ENCODE assay signal across 16 cellular contexts in the genomic region with DNA sequence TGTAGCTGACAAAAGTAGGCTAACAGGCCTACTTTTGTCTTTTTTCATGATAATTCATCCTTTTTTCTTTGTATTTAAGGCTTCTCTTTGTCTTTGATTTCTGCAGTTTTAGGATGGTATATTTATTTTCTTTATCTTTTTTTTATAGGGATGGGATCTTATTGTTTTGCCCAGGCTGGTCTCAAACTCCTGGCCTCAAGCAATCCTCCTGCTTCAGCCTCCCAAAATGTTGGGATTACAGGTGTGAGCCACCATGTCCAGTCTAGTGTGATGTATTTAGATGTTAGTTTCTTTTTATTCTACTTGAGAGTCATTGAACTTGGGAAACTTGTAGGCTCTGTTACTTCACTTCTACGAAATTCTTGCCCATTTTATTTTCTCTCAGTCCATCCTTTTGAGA. TPM values are rescaled to one million over a fixed set of nuclear protein-coding genes. Genes with fewer than 3 reads are reported as not detected.
DNase-seq lines count a peak whose midpoint lies in the region; ATAC-seq and TF ChIP-seq lines count a peak whose summit lies in the region.
"Had no signal": no experiment of that assay in that cellular context is flagged by ENCODE, and none has a peak within 500 bp of the region (broad histone marks: within the 10 kb centered on the region; RNA-seq: fewer than 3 reads in every experiment).

No MANE protein-coding gene starts in this region.

- H3K4me1 ChIP-seq in CD4-positive, alpha-beta memory T cell (ENCODE audit: insufficient read depth, low read length): peaks cover 8% of the 10 kb centered on the region

- no peak overlapping the region for H3K4me3 Mint-ChIP-seq in CD4-positive, alpha-beta T cell
- H3K4me3 Mint-ChIP-seq in CD4-positive, alpha-beta memory T cell: no peak overlapping the region
- H3K4me3 Mint-ChIP-seq in central memory CD8-positive, alpha-beta T cell: no peak overlapping the region
- no peak overlapping the region for H3K4me3 Mint-ChIP-seq in nephron progenitor cell
- no peak overlapping the region for H3K4me3 Mint-ChIP-seq in activated CD4-positive, alpha-beta memory T cell treated with anti-CD3 and anti-CD28 coated beads for 36 hours
- no peak overlapping the region for H3K4me3 Mint-ChIP-seq in activated T-cell treated with anti-CD3 and anti-CD28 coated beads, Interleukin-2, amount 50 U/mL, for 72 hours

- no peaks in the 10 kb centered on the region for H3K27me3 ChIP-seq in CD4-positive, alpha-beta T cell (ENCODE audit: control insufficient read depth, insufficient read depth, low read length)
- no peaks in the 10 kb centered on the region for H3K27me3 ChIP-seq in CD4-positive, alpha-beta memory T cell (ENCODE audit: insufficient read depth, low read length)

- TF ChIP-seq CTCF in CD4-positive, alpha-beta T cell (IDR thresholded peaks at IDR 0.05): no peak
- TF ChIP-seq CTCF in nephron progenitor cell (IDR thresholded peaks at IDR 0.05): no peak

- no peak overlapping the region for H3K27ac ChIP-seq in CD4-positive, alpha-beta T cell (ENCODE audit: low read depth, low read length)
- H3K27ac ChIP-seq in CD4-positive, alpha-beta memory T cell (ENCODE audit: low read depth, low read length): no peak overlapping the region
- H3K27ac ChIP-seq: GM23248 had no signal

- H3K36me3 ChIP-seq in CD4-positive, alpha-beta memory T cell (ENCODE audit: insufficient read depth, low read length): no peaks in the 10 kb centered on the region

- H3K27me3 Mint-ChIP-seq in CD4-positive, alpha-beta T cell: no peaks in the 10 kb centered on the region
- no peaks in the 10 kb centered on the region for H3K27me3 Mint-ChIP-seq in CD4-positive, alpha-beta memory T cell
- H3K27me3 Mint-ChIP-seq in central memory CD8-positive, alpha-beta T cell: no peaks in the 10 kb centered on the region
- H3K27me3 Mint-ChIP-seq in nephron progenitor cell (ENCODE audit: low read depth, poor library complexity): no peaks in the 10 kb centered on the region
- no peaks in the 10 kb centered on the region for H3K27me3 Mint-ChIP-seq in activated CD4-positive, alpha-beta memory T cell treated with anti-CD3 and anti-CD28 coated beads for 36 hours
- no peaks in the 10 kb centered on the region for H3K27me3 Mint-ChIP-seq in activated T-cell treated with anti-CD3 and anti-CD28 coated beads, Interleukin-2, amount 50 U/mL, for 72 hours (ENCODE audit: low read depth)

- CTCF ChIA-PET in CD4-positive, alpha-beta T cell (lab: Charles Lee): no interaction called here
- CTCF ChIA-PET in CD4-positive, alpha-beta memory T cell (lab: Charles Lee; ENCODE audit: partially characterized antibody): no interaction called here
- CTCF ChIA-PET in activated CD4-positive, alpha-beta memory T cell treated with anti-CD3 and anti-CD28 coated beads for 36 hours (lab: Charles Lee): no interaction called here

- H3K4me3 ChIP-seq in CD4-positive, alpha-beta memory T cell (ENCODE audit: low read length in 2 of 2): no peak overlapping the region
- H3K4me3 ChIP-seq: GM23248 had no signal

- peaks cover 6% of the 10 kb centered on the region for H3K9me3 ChIP-seq in CD4-positive, alpha-beta T cell (ENCODE audit: control insufficient read depth, low read length)
- H3K9me3 ChIP-seq in CD4-positive, alpha-beta memory T cell (ENCODE audit: control insufficient read depth in 1 of 2, low read length in 2 of 2): peaks cover 0 to 3% of the 10 kb centered on the region in 2 donors

- POLR2A ChIA-PET in CD4-positive, alpha-beta T cell (lab: Charles Lee): no interaction called here
- POLR2A ChIA-PET in CD4-positive, alpha-beta memory T cell (lab: Charles Lee; ENCODE audit: partially characterized antibody): interaction anchor here (0.5 kb wide), 1 partner anchor 7 kb away, joined by 3 read pairs; no protein-coding TSS in a partner anchor
- POLR2A ChIA-PET in activated CD4-positive, alpha-beta memory T cell treated with anti-CD3 and anti-CD28 coated beads for 36 hours (lab: Charles Lee): no interaction called here

- H3K4me1 Mint-ChIP-seq in CD4-positive, alpha-beta T cell (ENCODE audit: low read depth): peaks cover 70% of the 10 kb centered on the region
- H3K4me1 Mint-ChIP-seq in CD4-positive, alpha-beta memory T cell: peaks cover 39 to 74% (median 47%) of the 10 kb centered on the region in 4 donors
- H3K4me1 Mint-ChIP-seq in central memory CD8-positive, alpha-beta T cell: peaks cover 73% of the 10 kb centered on the region
- no peaks in the 10 kb centered on the region for H3K4me1 Mint-ChIP-seq in nephron progenitor cell
- H3K4me1 Mint-ChIP-seq in activated CD4-positive, alpha-beta memory T cell treated with anti-CD3 and anti-CD28 coated beads for 36 hours (ENCODE audit: low read depth): peaks cover 32% of the 10 kb centered on the region
- peaks cover 32% of the 10 kb centered on the region for H3K4me1 Mint-ChIP-seq in activated T-cell treated with anti-CD3 and anti-CD28 coated beads, Interleukin-2, amount 50 U/mL, for 72 hours (ENCODE audit: low read depth)

- intact Hi-C loops in CD4-positive, alpha-beta T cell (cut with DNase I, micrococcal nuclease): no loop called here
- intact Hi-C loops in CD4-positive, alpha-beta memory T cell (cut with micrococcal nuclease): no loop called here
- intact Hi-C loops in activated CD4-positive, alpha-beta memory T cell treated with anti-CD3 and anti-CD28 coated beads for 36 hours (cut with micrococcal nuclease): no loop called here

- DNase-seq in CD4-positive, alpha-beta T cell: no peak
- DNase-seq in CD4-positive, alpha-beta memory T cell: no peak
- no peak for DNase-seq in central memory CD8-positive, alpha-beta T cell (ENCODE audit: low spot score in 2 of 2)
- DNase-seq in nephron progenitor cell (no peak), germinal center (ENCODE audit: low spot score) (no peak), GF-D8 (lab: John Stamatoyannopoulos, UW) (no peak)
- DNase-seq in activated CD4-positive, alpha-beta memory T cell treated with anti-CD3 and anti-CD28 coated beads for 36 hours: no peak
- DNase-seq in activated T-cell treated with anti-CD3 and anti-CD28 coated beads, Interleukin-2, amount 50 U/mL, for 72 hours: no peak
- DNase-seq: C1 segment of cervical spinal cord, Calu3, COR-L47, DMS53, DMS79 treated with DMSO at 0.1 percent for 48 hours, GM23248, H7, HCEC 1CT had no signal

- peak overlapping the region; percentile 2 for H3K27ac Mint-ChIP-seq in CD4-positive, alpha-beta T cell
- H3K27ac Mint-ChIP-seq in CD4-positive, alpha-beta memory T cell: peak overlapping the region in 4 of 7 donors; percentile 2 to 64 (median 24)
- H3K27ac Mint-ChIP-seq in central memory CD8-positive, alpha-beta T cell (ENCODE audit: low read depth): peak overlapping the region; percentile 75
- H3K27ac Mint-ChIP-seq in nephron progenitor cell: peak overlapping the region; percentile 32
- no peak overlapping the region for H3K27ac Mint-ChIP-seq in activated CD4-positive, alpha-beta memory T cell treated with anti-CD3 and anti-CD28 coated beads for 36 hours
- H3K27ac Mint-ChIP-seq in activated T-cell treated with anti-CD3 and anti-CD28 coated beads, Interleukin-2, amount 50 U/mL, for 72 hours: no peak overlapping the region

- no peak for ATAC-seq in CD4-positive, alpha-beta T cell (ENCODE audit: poor library complexity)
- ATAC-seq in central memory CD8-positive, alpha-beta T cell (replicated peaks; ENCODE audit: extremely low read depth, poor library complexity, severe bottlenecking): no peak
- ATAC-seq in activated T-cell treated with anti-CD3 and anti-CD28 coated beads, Interleukin-2, amount 50 U/mL, for 72 hours (replicated peaks in 1 of 2): no peak

- H3K36me3 Mint-ChIP-seq in CD4-positive, alpha-beta T cell (ENCODE audit: low read depth): peaks cover 68% of the 10 kb centered on the region
- H3K36me3 Mint-ChIP-seq in CD4-positive, alpha-beta memory T cell: peaks cover 21 to 35% of the 10 kb centered on the region in 2 donors
- H3K36me3 Mint-ChIP-seq in central memory CD8-positive, alpha-beta T cell (ENCODE audit: insufficient read depth): peaks cover 4% of the 10 kb centered on the region
- peaks cover 81% of the 10 kb centered on the region for H3K36me3 Mint-ChIP-seq in nephron progenitor cell (ENCODE audit: low read depth)
- H3K36me3 Mint-ChIP-seq in activated CD4-positive, alpha-beta memory T cell treated with anti-CD3 and anti-CD28 coated beads for 36 hours: peaks cover 20% of the 10 kb centered on the region
- peaks cover 0 to 25% of the 10 kb centered on the region in 2 donors for H3K36me3 Mint-ChIP-seq in activated T-cell treated with anti-CD3 and anti-CD28 coated beads, Interleukin-2, amount 50 U/mL, for 72 hours (ENCODE audit: insufficient read depth in 2 of 2)

- no peaks in the 10 kb centered on the region for H3K9me3 Mint-ChIP-seq in CD4-positive, alpha-beta T cell
- peaks cover 0 to 6% (median 3%) of the 10 kb centered on the region in 8 donors for H3K9me3 Mint-ChIP-seq in CD4-positive, alpha-beta memory T cell
- no peaks in the 10 kb centered on the region for H3K9me3 Mint-ChIP-seq in central memory CD8-positive, alpha-beta T cell
- peaks cover 44% of the 10 kb centered on the region for H3K9me3 Mint-ChIP-seq in nephron progenitor cell
- no peaks in the 10 kb centered on the region for H3K9me3 Mint-ChIP-seq in activated CD4-positive, alpha-beta memory T cell treated with anti-CD3 and anti-CD28 coated beads for 36 hours
- H3K9me3 Mint-ChIP-seq in activated T-cell treated with anti-CD3 and anti-CD28 coated beads, Interleukin-2, amount 50 U/mL, for 72 hours: peaks cover 0 to 2% of the 10 kb centered on the region in 2 donors

RNA-seq across cellular contexts. Expression of gene TRIM24, which starts 35.4 kb away (rescaled TPM):
- total RNA-seq in CD4-positive, alpha-beta T cell: 10 to 100 TPM; 14.1 to 16.0 TPM
- total RNA-seq in CD4-positive, alpha-beta memory T cell: 10 to 100 TPM; 15.0 to 15.2 TPM
- 1 to 10 TPM; 3.1 to 9.9 TPM for polyA plus RNA-seq in CD4-positive, alpha-beta memory T cell
- total RNA-seq in activated CD4-positive, alpha-beta memory T cell treated with anti-CD3 and anti-CD28 coated beads for 36 hours: 10 to 100 TPM; 13.6 to 15.9 TPM
- total RNA-seq in activated T-cell treated with anti-CD3 and anti-CD28 coated beads, Interleukin-2, amount 50 U/mL, for 72 hours: 10 to 100 TPM; 16.2 to 18.1 TPM

Comparison
In these comparisons a context has a peak if more than half of its experiments do, and no peak if none do; other contexts are left out.
1. H3K27ac Mint-ChIP-seq: peak in CD4-positive, alpha-beta T cell (single experiment), CD4-positive, alpha-beta memory T cell (4 of 7), central memory CD8-positive, alpha-beta T cell (single experiment) and nephron progenitor cell (single experiment); none in activated CD4-positive, alpha-beta memory T cell treated with anti-CD3 and anti-CD28 coated beads for 36 hours (single experiment) and activated T-cell treated with anti-CD3 and anti-CD28 coated beads, Interleukin-2, amount 50 U/mL, for 72 hours (single experiment).